Comparison of ENCODE assay signal across 8 cellular contexts in genomic region chr17:50213026-50214015, GRCh38.
DNase-seq lines count a peak whose midpoint lies in the region; ATAC-seq lines count a peak whose summit lies in the region.

No MANE protein-coding gene starts in this region.

- ATAC-seq in GM21723 (IDR thresholded peaks at IDR 0.05; ENCODE audit: unreplicated experiment) (peak; percentile 89), HG03469 (IDR thresholded peaks at IDR 0.05; ENCODE audit: unreplicated experiment) (no peak), HG03039 (IDR thresholded peaks at IDR 0.05; ENCODE audit: unreplicated experiment) (no peak)
- peak; percentile 95 for ATAC-seq in stimulated activated effector memory CD8-positive, alpha-beta T cell treated with anti-CD3 and anti-CD28 coated beads, Interleukin-12 subunit alpha, Interleukin-12 subunit beta, amount 100 ng/mL, for 72 hours

- no peaks in the 10 kb centered on the region for H3K36me3 Mint-ChIP-seq in stimulated activated effector memory CD8-positive, alpha-beta T cell treated with anti-CD3 and anti-CD28 coated beads, Interleukin-12 subunit alpha, Interleukin-12 subunit beta, amount 100 ng/mL, for 72 hours

- no peaks in the 10 kb centered on the region for H3K9me3 Mint-ChIP-seq in stimulated activated effector memory CD8-positive, alpha-beta T cell treated with anti-CD3 and anti-CD28 coated beads, Interleukin-12 subunit alpha, Interleukin-12 subunit beta, amount 100 ng/mL, for 72 hours

- peaks cover 23% of the 10 kb centered on the region for H3K4me1 Mint-ChIP-seq in stimulated activated effector memory CD8-positive, alpha-beta T cell treated with anti-CD3 and anti-CD28 coated beads, Interleukin-12 subunit alpha, Interleukin-12 subunit beta, amount 100 ng/mL, for 72 hours

- DNase-seq in NCI-H510A (lab: John Stamatoyannopoulos, UW) (peak; percentile 11), NCI-H510A treated with DMSO at 0.1 percent for 48 hours (lab: John Stamatoyannopoulos, UW) (no peak), NCI-H1694 treated with DMSO at 0.1 percent for 48 hours (lab: John Stamatoyannopoulos, UW) (peak; percentile 79)
- DNase-seq in central memory CD4-positive, alpha-beta T cell = peak; percentile 34
- DNase-seq in stimulated activated effector memory CD8-positive, alpha-beta T cell treated with anti-CD3 and anti-CD28 coated beads, Interleukin-12 subunit alpha, Interleukin-12 subunit beta, amount 100 ng/mL, for 72 hours (ENCODE audit: low spot score in 2 of 2) = peak in 1 of 2 donors; percentile 65

- H3K4me3 Mint-ChIP-seq in stimulated activated effector memory CD8-positive, alpha-beta T cell treated with anti-CD3 and anti-CD28 coated beads, Interleukin-12 subunit alpha, Interleukin-12 subunit beta, amount 100 ng/mL, for 72 hours = no peak overlapping the region

- no peak overlapping the region for H3K27ac Mint-ChIP-seq in stimulated activated effector memory CD8-positive, alpha-beta T cell treated with anti-CD3 and anti-CD28 coated beads, Interleukin-12 subunit alpha, Interleukin-12 subunit beta, amount 100 ng/mL, for 72 hours

Comparison
In these comparisons a context has a peak if more than half of its experiments do, and no peak if none do; other contexts are left out.
1. ATAC-seq: peak in GM21723 (single experiment) and stimulated activated effector memory CD8-positive, alpha-beta T cell treated with anti-CD3 and anti-CD28 coated beads, Interleukin-12 subunit alpha, Interleukin-12 subunit beta, amount 100 ng/mL, for 72 hours (single experiment); none in HG03469 (single experiment) and HG03039 (single experiment).